1 cellular context compared by ENCODE assay signal in the genomic region with DNA sequence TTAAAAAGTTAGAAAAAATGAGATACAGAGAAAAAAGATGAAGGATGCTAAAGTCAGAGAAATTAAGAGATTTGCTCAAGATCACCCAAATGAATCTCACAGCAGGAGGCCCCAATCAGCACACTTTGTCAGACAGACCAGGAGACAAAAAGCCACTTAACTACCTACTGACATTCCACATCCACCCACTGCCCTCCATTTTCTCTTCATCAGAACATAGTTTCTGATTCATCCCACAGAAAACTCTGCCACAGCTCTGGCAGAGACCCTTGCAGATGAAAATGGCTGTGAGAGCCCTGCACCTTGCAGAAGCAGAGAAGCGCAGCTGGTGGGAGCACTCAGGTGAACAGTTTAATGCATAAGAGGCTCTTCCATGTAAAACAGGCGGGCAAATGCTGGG.
TF ChIP-seq lines count a peak whose summit lies in the region.

No MANE protein-coding gene starts in this region.

TF ChIP-seq in GM23338, 12 proteins besides CTCF, POLR2A, EP300 and RAD21 (continued from another document):
- TF ChIP-seq, protein P1, sequence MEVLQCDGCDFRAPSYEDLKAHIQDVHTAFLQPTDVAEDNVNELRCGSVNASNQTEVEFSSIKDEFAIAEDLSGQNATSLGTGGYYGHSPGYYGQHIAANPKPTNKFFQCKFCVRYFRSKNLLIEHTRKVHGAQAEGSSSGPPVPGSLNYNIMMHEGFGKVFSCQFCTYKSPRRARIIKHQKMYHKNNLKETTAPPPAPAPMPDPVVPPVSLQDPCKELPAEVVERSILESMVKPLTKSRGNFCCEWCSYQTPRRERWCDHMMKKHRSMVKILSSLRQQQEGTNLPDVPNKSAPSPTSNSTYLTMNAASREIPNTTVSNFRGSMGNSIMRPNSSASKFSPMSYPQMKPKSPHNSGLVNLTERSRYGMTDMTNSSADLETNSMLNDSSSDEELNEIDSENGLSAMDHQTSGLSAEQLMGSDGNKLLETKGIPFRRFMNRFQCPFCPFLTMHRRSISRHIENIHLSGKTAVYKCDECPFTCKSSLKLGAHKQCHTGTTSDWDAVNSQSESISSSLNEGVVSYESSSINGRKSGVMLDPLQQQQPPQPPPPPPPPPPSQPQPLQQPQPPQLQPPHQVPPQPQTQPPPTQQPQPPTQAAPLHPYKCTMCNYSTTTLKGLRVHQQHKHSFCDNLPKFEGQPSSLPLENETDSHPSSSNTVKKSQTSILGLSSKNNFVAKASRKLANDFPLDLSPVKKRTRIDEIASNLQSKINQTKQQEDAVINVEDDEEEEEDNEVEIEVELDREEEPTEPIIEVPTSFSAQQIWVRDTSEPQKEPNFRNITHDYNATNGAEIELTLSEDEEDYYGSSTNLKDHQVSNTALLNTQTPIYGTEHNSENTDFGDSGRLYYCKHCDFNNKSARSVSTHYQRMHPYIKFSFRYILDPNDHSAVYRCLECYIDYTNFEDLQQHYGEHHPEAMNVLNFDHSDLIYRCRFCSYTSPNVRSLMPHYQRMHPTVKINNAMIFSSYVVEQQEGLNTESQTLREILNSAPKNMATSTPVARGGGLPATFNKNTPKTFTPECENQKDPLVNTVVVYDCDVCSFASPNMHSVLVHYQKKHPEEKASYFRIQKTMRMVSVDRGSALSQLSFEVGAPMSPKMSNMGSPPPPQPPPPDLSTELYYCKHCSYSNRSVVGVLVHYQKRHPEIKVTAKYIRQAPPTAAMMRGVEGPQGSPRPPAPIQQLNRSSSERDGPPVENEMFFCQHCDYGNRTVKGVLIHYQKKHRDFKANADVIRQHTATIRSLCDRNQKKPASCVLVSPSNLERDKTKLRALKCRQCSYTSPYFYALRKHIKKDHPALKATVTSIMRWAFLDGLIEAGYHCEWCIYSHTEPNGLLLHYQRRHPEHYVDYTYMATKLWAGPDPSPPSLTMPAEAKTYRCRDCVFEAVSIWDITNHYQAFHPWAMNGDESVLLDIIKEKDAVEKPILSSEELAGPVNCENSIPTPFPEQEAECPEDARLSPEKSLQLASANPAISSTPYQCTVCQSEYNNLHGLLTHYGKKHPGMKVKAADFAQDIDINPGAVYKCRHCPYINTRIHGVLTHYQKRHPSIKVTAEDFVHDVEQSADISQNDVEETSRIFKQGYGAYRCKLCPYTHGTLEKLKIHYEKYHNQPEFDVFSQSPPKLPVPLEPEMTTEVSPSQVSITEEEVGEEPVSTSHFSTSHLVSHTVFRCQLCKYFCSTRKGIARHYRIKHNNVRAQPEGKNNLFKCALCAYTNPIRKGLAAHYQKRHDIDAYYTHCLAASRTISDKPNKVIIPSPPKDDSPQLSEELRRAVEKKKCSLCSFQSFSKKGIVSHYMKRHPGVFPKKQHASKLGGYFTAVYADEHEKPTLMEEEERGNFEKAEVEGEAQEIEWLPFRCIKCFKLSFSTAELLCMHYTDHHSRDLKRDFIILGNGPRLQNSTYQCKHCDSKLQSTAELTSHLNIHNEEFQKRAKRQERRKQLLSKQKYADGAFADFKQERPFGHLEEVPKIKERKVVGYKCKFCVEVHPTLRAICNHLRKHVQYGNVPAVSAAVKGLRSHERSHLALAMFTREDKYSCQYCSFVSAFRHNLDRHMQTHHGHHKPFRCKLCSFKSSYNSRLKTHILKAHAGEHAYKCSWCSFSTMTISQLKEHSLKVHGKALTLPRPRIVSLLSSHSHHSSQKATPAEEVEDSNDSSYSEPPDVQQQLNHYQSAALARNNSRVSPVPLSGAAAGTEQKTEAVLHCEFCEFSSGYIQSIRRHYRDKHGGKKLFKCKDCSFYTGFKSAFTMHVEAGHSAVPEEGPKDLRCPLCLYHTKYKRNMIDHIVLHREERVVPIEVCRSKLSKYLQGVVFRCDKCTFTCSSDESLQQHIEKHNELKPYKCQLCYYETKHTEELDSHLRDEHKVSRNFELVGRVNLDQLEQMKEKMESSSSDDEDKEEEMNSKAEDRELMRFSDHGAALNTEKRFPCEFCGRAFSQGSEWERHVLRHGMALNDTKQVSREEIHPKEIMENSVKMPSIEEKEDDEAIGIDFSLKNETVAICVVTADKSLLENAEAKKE (CRISPR knock-in tag; IDR thresholded peaks at IDR 0.05), result no peak
